8 cellular contexts compared by ENCODE assay signal in the genomic region with DNA sequence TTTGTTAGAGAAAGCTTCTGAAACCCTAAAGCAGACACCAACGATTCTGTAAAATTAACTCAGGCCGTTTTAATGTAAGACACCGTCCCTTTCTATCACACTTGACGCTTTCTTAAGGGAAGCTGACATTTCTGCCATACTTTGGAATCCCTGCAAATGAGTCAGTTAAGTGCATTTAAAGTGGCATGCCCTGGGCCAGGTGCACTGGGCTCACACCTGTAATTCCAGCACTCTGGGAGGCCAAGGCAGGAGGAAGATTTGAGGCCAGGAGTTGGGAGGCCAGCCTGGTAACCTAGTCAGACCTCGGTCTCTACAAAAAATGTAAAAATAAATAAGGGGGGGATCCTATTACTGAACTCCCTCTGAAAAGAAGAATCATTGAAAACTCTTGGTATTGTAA. TPM values are rescaled to one million over a fixed set of nuclear protein-coding genes. Genes with fewer than 3 reads are reported as not detected.
DNase-seq lines count a peak whose midpoint lies in the region; ATAC-seq, FAIRE-seq and TF ChIP-seq lines count a peak whose summit lies in the region.

No MANE protein-coding gene starts in this region.

- H2AFZ ChIP-seq in H1 (ENCODE audit: low read length): no peak overlapping the region

- intact Hi-C loops in Right ventricle myocardium inferior (cut with DNase I): no loop called here
- intact Hi-C loops in naive thymus-derived CD4-positive, alpha-beta T cell (cut with micrococcal nuclease): loop anchor here (2.0 to 5.0 kb wide), 4 partner anchors 16 to 1416 kb away; no protein-coding TSS in a partner anchor
- intact Hi-C loops in uterus (cut with DNase I; ENCODE audit: low total_unique reads): no loop called here

- H4K91ac ChIP-seq in H1 (replicated peaks; ENCODE audit: insufficient read length, low read length): no peak overlapping the region

- H3K4me1 Mint-ChIP-seq in naive thymus-derived CD4-positive, alpha-beta T cell: peaks cover 13 to 40% (median 27%) of the 10 kb centered on the region in 7 donors

- peaks cover 4 to 7% of the 10 kb centered on the region in 2 experiments for H4K20me1 ChIP-seq in H1 (replicated peaks in 1 of 2; ENCODE audit: control insufficient read depth in 1 of 2, insufficient read depth in 2 of 2, low read length in 2 of 2)

- H2BK5ac ChIP-seq in H1 (ENCODE audit: low read depth, low read length): no peak overlapping the region; the same call in 1 of the 2 replicates

- H2AK5ac ChIP-seq in H1 (ENCODE audit: low read depth, low read length): no peak overlapping the region

- no peak overlapping the region for H4K5ac ChIP-seq in H1 (ENCODE audit: insufficient read length, low read depth, low read length)

- H4K8ac ChIP-seq in H1 (ENCODE audit: extremely low read depth, insufficient read depth, low read length): no peak overlapping the region

- no peak overlapping the region for H3K4ac ChIP-seq in H1 (replicated peaks; ENCODE audit: insufficient read length, low read depth, low read length)

- H3K27ac Mint-ChIP-seq in naive thymus-derived CD4-positive, alpha-beta T cell: peak overlapping the region in 2 of 9 donors; percentile 12 to 33

- POLR2A ChIA-PET in H1 (lab: Charles Lee; ENCODE audit: partially characterized antibody): interaction anchor here (0.7 to 1.7 kb wide), 10 partner anchors 9 to 124 kb away, joined by 3 to 5 read pairs (median 3); no protein-coding TSS in a partner anchor
- POLR2A ChIA-PET in naive thymus-derived CD4-positive, alpha-beta T cell (lab: Charles Lee): interaction anchor here (1.3 to 1.9 kb wide), 2 partner anchors 41 to 43 kb away, joined by 3 to 9 read pairs; no protein-coding TSS in a partner anchor

- ATAC-seq in Right ventricle myocardium inferior (no peak), GM18858 (IDR thresholded peaks at IDR 0.05; ENCODE audit: unreplicated experiment) (no peak), HG03280 (IDR thresholded peaks at IDR 0.05; ENCODE audit: unreplicated experiment) (no peak)
- ATAC-seq in naive thymus-derived CD4-positive, alpha-beta T cell: no peak

- no peak overlapping the region for H2BK15ac ChIP-seq in H1 (ENCODE audit: low read length)

- H3K4me3 ChIP-seq in cardiac muscle cell (no peak overlapping the region), H1 (ENCODE audit: extremely low read depth in 1 of 4, insufficient read depth in 2 of 4, low read depth in 3 of 4, low read length in 4 of 4) (peak overlapping the region in 1 of 4 experiments; percentile 94; a peak in 2 of 8 replicates), uterus (no peak overlapping the region)
- H3K4me3 ChIP-seq in naive thymus-derived CD4-positive, alpha-beta T cell (ENCODE audit: low read length): peak overlapping the region; percentile 80

- peaks cover 16% of the 10 kb centered on the region for H3K23me2 ChIP-seq in H1 (ENCODE audit: low read depth, low read length)

- no peaks in the 10 kb centered on the region for H3K9me3 ChIP-seq in cardiac muscle cell (ENCODE audit: low read depth)
- H3K9me3 ChIP-seq in H1 (ENCODE audit: insufficient read depth in 2 of 2, low read depth in 1 of 2, low read length in 1 of 2): no peaks in the 10 kb centered on the region
- H3K9me3 ChIP-seq in naive thymus-derived CD4-positive, alpha-beta T cell (ENCODE audit: control insufficient read depth in 2 of 3, low read length in 3 of 3): no peaks in the 10 kb centered on the region
- no peaks in the 10 kb centered on the region for H3K9me3 ChIP-seq in uterus

- TF ChIP-seq CTCF in cardiac muscle cell (IDR thresholded peaks at IDR 0.05; ENCODE audit: low read depth, low read length): no peak
- no peak for TF ChIP-seq CTCF in H1 (IDR thresholded peaks at IDR 0.05; ENCODE audit: control extremely low read depth in 1 of 3, insufficient read depth in 1 of 3, low read depth in 1 of 3, low read length in 3 of 3)
- no peak for TF ChIP-seq CTCF in uterus (IDR thresholded peaks at IDR 0.05)

- H3K56ac ChIP-seq in H1 (replicated peaks; ENCODE audit: insufficient read length, low read depth, low read length): no peak overlapping the region

- H3K18ac ChIP-seq in H1 (ENCODE audit: extremely low read depth, low read length): no peak overlapping the region

- H3K4me1 ChIP-seq in cardiac muscle cell (ENCODE audit: low read depth): peaks cover 5% of the 10 kb centered on the region
- peaks cover 0 to 7% (median 3%) of the 10 kb centered on the region in 4 experiments; a peak in 4 of 7 replicates for H3K4me1 ChIP-seq in H1 (replicated peaks in 1 of 4; ENCODE audit: control insufficient read depth in 3 of 4, insufficient read depth in 4 of 4, low read length in 3 of 4)
- H3K4me1 ChIP-seq in naive thymus-derived CD4-positive, alpha-beta T cell (ENCODE audit: control insufficient read depth in 2 of 2, insufficient read depth in 2 of 2, low read length in 2 of 2): peaks cover 20 to 28% of the 10 kb centered on the region in 2 donors
- peaks cover 5 to 6% of the 10 kb centered on the region in 2 donors for H3K4me1 ChIP-seq in uterus

- H2BK120ac ChIP-seq in H1 (replicated peaks; ENCODE audit: low read depth, low read length): no peak overlapping the region

- WGBS in H1 (ENCODE audit: extremely low coverage in 1 of 2, insufficient coverage in 1 of 2, insufficient read length in 1 of 2, insufficient replicate concordance in 2 of 2, low coverage in 1 of 2, low lambda C conversion rate in 2 of 2, missing lambda C conversion rate in 1 of 2), 2 experiments: 93% methylated on average over 5 of the region's 5 CpGs; no CpG with 5 or more reads in 1 of the 2 experiments

- H3K79me2 ChIP-seq in H1 (ENCODE audit: control insufficient read depth in 1 of 2, insufficient read depth in 2 of 2, low read length in 2 of 2): peaks cover 33 to 88% of the 10 kb centered on the region in 2 experiments

- H3K36me3 ChIP-seq in cardiac muscle cell (peaks cover 5% of the 10 kb centered on the region), H1 (ENCODE audit: control insufficient read depth in 2 of 4, insufficient read depth in 4 of 4, low read length in 3 of 4) (peaks cover 0 to 4% (median 0%) of the 10 kb centered on the region in 4 experiments; a peak in 1 of 8 replicates), uterus (no peaks in the 10 kb centered on the region)
- H3K36me3 ChIP-seq in naive thymus-derived CD4-positive, alpha-beta T cell (ENCODE audit: control insufficient read depth in 2 of 3, insufficient read depth in 3 of 3, low read length in 3 of 3): peaks cover 0 to 5% (median 0%) of the 10 kb centered on the region in 3 experiments

- CTCF ChIA-PET in H1 (lab: Charles Lee; ENCODE audit: partially characterized antibody): interaction anchor here (0.6 to 3.0 kb wide), 4 partner anchors 10 to 119 kb away, joined by 3 to 12 read pairs (median 4); no protein-coding TSS in a partner anchor
- CTCF ChIA-PET in naive thymus-derived CD4-positive, alpha-beta T cell (lab: Charles Lee): interaction anchor here (1.1 to 2.6 kb wide), 2 partner anchors 115 to 119 kb away, joined by 3 to 7 read pairs; no protein-coding TSS in a partner anchor

- peaks cover 7% of the 10 kb centered on the region for H3K79me1 ChIP-seq in H1 (ENCODE audit: low read depth, low read length)

- 0 out of 2 replicates have a peak overlapping the region, but pooled peaks have one; percentile 39 for H2BK12ac ChIP-seq in H1 (ENCODE audit: low read depth, low read length)

- H3K4me2 ChIP-seq in H1 (ENCODE audit: insufficient read depth in 1 of 2, low read depth in 2 of 2, low read length in 2 of 2): peak overlapping the region; percentile 93 to 96; a peak in 3 of 4 replicates

- H3K36me3 Mint-ChIP-seq in naive thymus-derived CD4-positive, alpha-beta T cell: peaks cover 6 to 22% (median 16%) of the 10 kb centered on the region in 5 donors

- DNase-seq in cardiac muscle cell (ENCODE audit: low read depth in 1 of 2, low spot score in 1 of 2): no peak
- no peak for DNase-seq in Right ventricle myocardium inferior (ENCODE audit: missing footprints)
- DNase-seq in H1 (ENCODE audit: low read depth in 1 of 2, low spot score in 2 of 2): no peak
- DNase-seq in naive thymus-derived CD4-positive, alpha-beta T cell: no peak
- DNase-seq in uterus: no peak
- no peak for DNase-seq in NCI-H2196 (lab: John Stamatoyannopoulos, UW; ENCODE audit: unreplicated experiment)

- peak overlapping the region in 2 of 10 donors; percentile 29 to 58 for H3K4me3 Mint-ChIP-seq in naive thymus-derived CD4-positive, alpha-beta T cell

- H3K9me3 Mint-ChIP-seq in naive thymus-derived CD4-positive, alpha-beta T cell: peaks cover 0 to 5% (median 0%) of the 10 kb centered on the region in 11 donors

- H3K14ac ChIP-seq in H1 (ENCODE audit: insufficient read length): no peak overlapping the region

- no peaks in the 10 kb centered on the region for H3K27me3 Mint-ChIP-seq in naive thymus-derived CD4-positive, alpha-beta T cell

- TF ChIP-seq EP300 in H1 (IDR thresholded peaks at IDR 0.05; ENCODE audit: borderline replicate concordance in 1 of 2, low read depth in 2 of 2, low read length in 2 of 2): no peak

- no peak for TF ChIP-seq POLR2A in H1 (IDR thresholded peaks at IDR 0.05; ENCODE audit: control extremely low read depth in 1 of 2, low read depth in 2 of 2, low read length in 2 of 2)
- no peak for TF ChIP-seq POLR2A in uterus (IDR thresholded peaks at IDR 0.05)

- no peak overlapping the region for H2BK20ac ChIP-seq in H1 (ENCODE audit: low read length)

- no peak overlapping the region; a peak in 1 of 7 replicates for H3K9ac ChIP-seq in H1 (replicated peaks in 1 of 4; ENCODE audit: extremely low read depth in 1 of 4, low read depth in 3 of 4, low read length in 3 of 4)

- FAIRE-seq in H1 (lab: Jason Lieb, UNC): no peak

- no peak overlapping the region for H3K23ac ChIP-seq in H1 (ENCODE audit: insufficient read length)

- H3K27ac ChIP-seq in cardiac muscle cell (peak overlapping the region; percentile 94), H1 (ENCODE audit: low read depth, low read length) (peak overlapping the region; percentile 52; the same call in 1 of the 2 replicates), uterus (peak overlapping the region; percentile 92 to 96)
- no peak overlapping the region for H3K27ac ChIP-seq in naive thymus-derived CD4-positive, alpha-beta T cell (ENCODE audit: low read depth, low read length)

- no peaks in the 10 kb centered on the region for H3K27me3 ChIP-seq in cardiac muscle cell
- H3K27me3 ChIP-seq in H1 (replicated peaks in 1 of 4; ENCODE audit: control insufficient read depth in 3 of 4, extremely low read depth in 1 of 4, insufficient read depth in 3 of 4, low read length in 3 of 4): no peaks in the 10 kb centered on the region
- H3K27me3 ChIP-seq in naive thymus-derived CD4-positive, alpha-beta T cell (ENCODE audit: control insufficient read depth in 2 of 2, insufficient read depth in 2 of 2, low read length in 2 of 2): no peaks in the 10 kb centered on the region
- no peaks in the 10 kb centered on the region for H3K27me3 ChIP-seq in uterus

- TF ChIP-seq RAD21 in H1 (IDR thresholded peaks at IDR 0.05 in 1 of 2, conservative IDR thresholded peaks at IDR 0.05 in 1 of 2; ENCODE audit: low read depth in 2 of 2, low read length in 2 of 2): no peak

RNA-seq across cellular contexts. Expression of a gene that starts 4.4 kb away (rescaled TPM):
- total RNA-seq in cardiac muscle cell (172 and 409 TPM in 2 replicates), Right ventricle myocardium inferior (103 TPM), uterus (10 to 100 TPM; 35.4 to 99.8 (median 53.1) TPM)
- polyA plus RNA-seq in cardiac muscle cell (140 and 178 TPM in 2 replicates), H1 (2011; rRNA removed) (29.0 and 30.6 TPM in 2 replicates)
- total RNA-seq in H1 (2021; fragmentation: NEBNext Ultra II Directional; extraction: Animal tissue kit (Norgen Biotek cat#: 25700)): 62.2 and 62.6 TPM in 2 replicates
- polyA plus RNA-seq in H1 (2011; cell fraction: cytosol; rRNA removed): 41.8 TPM
- polyA plus RNA-seq in H1 (2011; cell fraction: nucleus; rRNA removed): 20.7 TPM
- polyA plus RNA-seq in H1 (2012, experiment 1 of 2): 32.5 to 59.7 TPM (median 39.3 TPM) in 4 replicates
- 7.3 TPM for polyA plus RNA-seq in H1 (2012, experiment 2 of 2)
- 43.4 TPM for polyA plus RNA-seq in H1 (2013, experiment 1 of 2)
- polyA plus RNA-seq in H1 (2013, experiment 2 of 2): 48.3 TPM
- polyA minus RNA-seq in H1 (2011; rRNA and poly(A)+ RNA removed): 49.8 and 56.0 TPM in 2 replicates
- polyA minus RNA-seq in H1 (2011; cell fraction: cytosol; rRNA and poly(A)+ RNA removed): 52.1 TPM
- polyA minus RNA-seq in H1 (2011; cell fraction: nucleus; rRNA and poly(A)+ RNA removed): 34.3 TPM
- 10 to 100 TPM; 32.0 to 69.2 (median 49.1) TPM for total RNA-seq in naive thymus-derived CD4-positive, alpha-beta T cell
- 10 to 100 TPM; 40.3 to 53.9 TPM for polyA plus RNA-seq in naive thymus-derived CD4-positive, alpha-beta T cell

Comparison
In these comparisons a context has a peak if more than half of its experiments do, and no peak if none do; other contexts are left out.
1. intact Hi-C loops: an anchor here in naive thymus-derived CD4-positive, alpha-beta T cell (2.0 to 5.0 kb wide); none called in Right ventricle myocardium inferior and uterus.